1 cellular context compared by ENCODE assay signal in genomic region chr15:41969851-41970431, GRCh38.
TF ChIP-seq lines count a peak whose summit lies in the region.

No MANE protein-coding gene starts in this region.

TF ChIP-seq in GM12878, 131 proteins besides CTCF, POLR2A, EP300 and RAD21 (continued from another document):
- no peak for TF ChIP-seq BCLAF1 (IDR thresholded peaks at IDR 0.05)
- TF ChIP-seq SPI1 (IDR thresholded peaks at IDR 0.05; ENCODE audit: borderline replicate concordance, insufficient read depth, low read depth, low read length), result peak; percentile 83
- no peak for TF ChIP-seq ELK1 (IDR thresholded peaks at IDR 0.05; ENCODE audit: low read depth, low read length)
- no peak for TF ChIP-seq CUX1 (IDR thresholded peaks at IDR 0.05; ENCODE audit: insufficient replicate concordance, low read depth, low read length)
- peak; percentile 85 for TF ChIP-seq POLR2AphosphoS5 (IDR thresholded peaks at IDR 0.05; ENCODE audit: low read length)
TF ChIP-seq in GM12878: peak in this region for 36.
